In the genomic region with DNA sequence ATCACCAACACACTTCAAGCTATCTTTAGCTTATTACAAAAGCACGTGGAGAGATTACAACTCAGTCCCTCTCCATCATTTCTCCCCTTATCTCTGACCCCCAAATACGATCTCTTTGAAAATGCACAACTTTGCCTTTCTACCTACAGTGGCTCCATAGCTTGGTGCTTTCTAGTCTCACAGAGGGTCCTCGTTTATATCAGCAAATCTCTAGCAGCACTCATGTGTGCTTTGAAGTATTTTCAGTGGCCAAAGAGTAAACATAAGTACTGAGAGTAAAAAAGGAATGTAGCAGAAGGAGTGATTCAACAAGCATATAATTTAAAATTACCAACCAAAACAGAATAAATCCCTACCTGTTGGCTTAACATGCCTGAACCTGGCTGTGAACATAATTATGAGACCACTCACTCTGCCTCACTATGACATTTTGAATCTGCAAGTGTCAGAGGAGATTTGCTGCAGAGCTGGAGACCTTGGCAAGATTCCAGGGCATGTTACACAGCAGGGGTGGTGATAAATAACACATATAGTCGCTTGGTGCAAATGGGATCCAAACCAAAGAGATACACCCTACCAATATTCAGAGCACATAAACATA, we compare ENCODE assay signal across 19 cellular contexts. TPM values are rescaled to one million over a fixed set of nuclear protein-coding genes. Genes with fewer than 3 reads are reported as not detected.
DNase-seq lines count a peak whose midpoint lies in the region; ATAC-seq and TF ChIP-seq lines count a peak whose summit lies in the region.
"Had no signal": no experiment of that assay in that cellular context is flagged by ENCODE, and none has a peak within 500 bp of the region (broad histone marks: within the 10 kb centered on the region; RNA-seq: fewer than 3 reads in every experiment).

No MANE protein-coding gene starts in this region.

- H3K4me1 ChIP-seq in left lung, result peaks cover 0 to 6% of the 10 kb centered on the region in 2 donors
- H3K4me1 ChIP-seq: gastrocnemius medialis had no signal

- H3K27ac ChIP-seq in left lung, result no peak overlapping the region
- H3K27ac ChIP-seq: gastrocnemius medialis, tibial nerve had no signal

- no peak overlapping the region for H3K4me3 ChIP-seq in left lung
- H3K4me3 ChIP-seq: gastrocnemius medialis, tibial nerve had no signal

- intact Hi-C loops in left lung (cut with DNase I), result no loop called here

- peak; percentile 13 for DNase-seq in DMS153 (lab: John Stamatoyannopoulos, UW)
- peak; percentile 74 for DNase-seq in NCI-H345 (lab: John Stamatoyannopoulos, UW)
- DNase-seq in left lung, result no peak
- no peak for DNase-seq in activated CD4-positive, alpha-beta T cell treated with anti-CD3 and anti-CD28 coated beads, Interleukin-2, amount 50 U/mL, for 4 hours
- no peak for DNase-seq in effector CD8-positive, alpha-beta T cell (lab: John Stamatoyannopoulos, UW)
- DNase-seq: activated CD8-positive, alpha-beta T cell treated with anti-CD3 and anti-CD28 coated beads, Interleukin-2, amount 10 ng/mL, durations not matched to agents 7 days and 5 days; activated naive CD4-positive, alpha-beta T cell; activated T-cell treated with anti-CD3 and anti-CD28 coated beads, Interleukin-2, amount 50 U/mL, for 1 hour; AML-193; gastrocnemius medialis; hypothalamus; NCI-H187 treated with DMSO at 0.1 percent for 48 hours; nucleus accumbens; SK-N-SH; stimulated activated CD4-positive, alpha-beta T cell treated with anti-CD3 and anti-CD28 coated beads, Interleukin-4, amount 100 ng/mL, for 4 hours; stimulated activated naive CD8-positive, alpha-beta T cell treated with anti-CD3 and anti-CD28 coated beads, Interleukin-15, amount 100 ng/mL, for 72 hours had no signal

- peak; percentile 67 for ATAC-seq in left lung
- ATAC-seq in HG03378 (IDR thresholded peaks at IDR 0.05; ENCODE audit: unreplicated experiment), result no peak
- ATAC-seq: activated CD8-positive, alpha-beta T cell treated with anti-CD3 and anti-CD28 coated beads, Interleukin-2, amount 10 ng/mL, durations not matched to agents 7 days and 5 days; gastrocnemius medialis; stimulated activated naive CD8-positive, alpha-beta T cell treated with anti-CD3 and anti-CD28 coated beads, Interleukin-15, amount 100 ng/mL, for 72 hours had no signal

- H3K27me3 ChIP-seq in left lung, result peaks cover 0 to 5% of the 10 kb centered on the region in 2 donors
- H3K27me3 ChIP-seq: gastrocnemius medialis, tibial nerve had no signal

- H3K9me3 ChIP-seq in left lung, result no peaks in the 10 kb centered on the region
- H3K9me3 ChIP-seq: gastrocnemius medialis, SK-N-SH, tibial nerve had no signal

- TF ChIP-seq EP300 in Ishikawa (IDR thresholded peaks at IDR 0.05; ENCODE audit: borderline replicate concordance), result no peak

- TF ChIP-seq RAD21 in Ishikawa (IDR thresholded peaks at IDR 0.05; ENCODE audit: low read depth), result no peak

- no peak for TF ChIP-seq CTCF in left lung (IDR thresholded peaks at IDR 0.05)

- no peaks in the 10 kb centered on the region for H3K36me3 ChIP-seq in left lung
- H3K36me3 ChIP-seq: gastrocnemius medialis, tibial nerve had no signal

TF ChIP-seq in Ishikawa, 13 proteins besides CTCF, POLR2A, EP300 and RAD21:
- TF ChIP-seq ZBTB7A (IDR thresholded peaks at IDR 0.05; ENCODE audit: low read depth) (no peak), NFIC (IDR thresholded peaks at IDR 0.05) (peak; percentile 38; the same call in 1 of the 2 replicates)

RNA-seq across cellular contexts. Expression of gene LAMA3, which starts 54.6 kb away (rescaled TPM):
- total RNA-seq in left lung, result 100 to 1,000 TPM in 1 of 2 donors, 10 to 100 TPM in 1; 42.8 to 142 TPM

Comparison
In these comparisons a context has a peak if more than half of its experiments do, and no peak if none do; other contexts are left out.
1. DNase-seq: peak in DMS153 (single experiment) and NCI-H345 (single experiment); none in left lung (0 of 2), activated CD4-positive, alpha-beta T cell treated with anti-CD3 and anti-CD28 coated beads, Interleukin-2, amount 50 U/mL, for 4 hours (0 of 2) and effector CD8-positive, alpha-beta T cell (single experiment).